ENCODE assay signal across 1 cellular context in the genomic region with DNA sequence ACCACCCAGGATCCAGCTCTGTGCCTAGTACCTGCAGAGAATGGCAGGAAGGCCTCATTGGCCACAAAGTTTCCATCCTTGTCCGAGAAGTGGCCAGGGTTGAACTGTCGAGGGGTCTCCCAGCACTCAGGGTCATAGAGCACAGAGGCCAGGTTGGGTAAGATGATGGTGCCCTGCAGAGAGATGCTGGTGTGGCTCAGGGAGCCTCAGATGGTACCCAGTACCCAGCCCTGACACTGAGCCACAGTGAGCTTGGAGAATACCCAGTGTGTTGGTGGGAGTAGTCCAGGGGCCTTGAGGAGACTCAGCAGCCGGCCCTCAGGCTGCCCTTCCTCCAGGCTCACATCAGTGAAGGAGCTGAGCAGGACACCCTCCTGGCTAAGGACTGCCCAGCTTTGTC.
TF ChIP-seq lines count a peak whose summit lies in the region.

No MANE protein-coding gene starts in this region.

TF ChIP-seq in GM23338, 12 proteins besides CTCF, POLR2A, EP300 and RAD21 (continued from another document):
- TF ChIP-seq, protein P1, sequence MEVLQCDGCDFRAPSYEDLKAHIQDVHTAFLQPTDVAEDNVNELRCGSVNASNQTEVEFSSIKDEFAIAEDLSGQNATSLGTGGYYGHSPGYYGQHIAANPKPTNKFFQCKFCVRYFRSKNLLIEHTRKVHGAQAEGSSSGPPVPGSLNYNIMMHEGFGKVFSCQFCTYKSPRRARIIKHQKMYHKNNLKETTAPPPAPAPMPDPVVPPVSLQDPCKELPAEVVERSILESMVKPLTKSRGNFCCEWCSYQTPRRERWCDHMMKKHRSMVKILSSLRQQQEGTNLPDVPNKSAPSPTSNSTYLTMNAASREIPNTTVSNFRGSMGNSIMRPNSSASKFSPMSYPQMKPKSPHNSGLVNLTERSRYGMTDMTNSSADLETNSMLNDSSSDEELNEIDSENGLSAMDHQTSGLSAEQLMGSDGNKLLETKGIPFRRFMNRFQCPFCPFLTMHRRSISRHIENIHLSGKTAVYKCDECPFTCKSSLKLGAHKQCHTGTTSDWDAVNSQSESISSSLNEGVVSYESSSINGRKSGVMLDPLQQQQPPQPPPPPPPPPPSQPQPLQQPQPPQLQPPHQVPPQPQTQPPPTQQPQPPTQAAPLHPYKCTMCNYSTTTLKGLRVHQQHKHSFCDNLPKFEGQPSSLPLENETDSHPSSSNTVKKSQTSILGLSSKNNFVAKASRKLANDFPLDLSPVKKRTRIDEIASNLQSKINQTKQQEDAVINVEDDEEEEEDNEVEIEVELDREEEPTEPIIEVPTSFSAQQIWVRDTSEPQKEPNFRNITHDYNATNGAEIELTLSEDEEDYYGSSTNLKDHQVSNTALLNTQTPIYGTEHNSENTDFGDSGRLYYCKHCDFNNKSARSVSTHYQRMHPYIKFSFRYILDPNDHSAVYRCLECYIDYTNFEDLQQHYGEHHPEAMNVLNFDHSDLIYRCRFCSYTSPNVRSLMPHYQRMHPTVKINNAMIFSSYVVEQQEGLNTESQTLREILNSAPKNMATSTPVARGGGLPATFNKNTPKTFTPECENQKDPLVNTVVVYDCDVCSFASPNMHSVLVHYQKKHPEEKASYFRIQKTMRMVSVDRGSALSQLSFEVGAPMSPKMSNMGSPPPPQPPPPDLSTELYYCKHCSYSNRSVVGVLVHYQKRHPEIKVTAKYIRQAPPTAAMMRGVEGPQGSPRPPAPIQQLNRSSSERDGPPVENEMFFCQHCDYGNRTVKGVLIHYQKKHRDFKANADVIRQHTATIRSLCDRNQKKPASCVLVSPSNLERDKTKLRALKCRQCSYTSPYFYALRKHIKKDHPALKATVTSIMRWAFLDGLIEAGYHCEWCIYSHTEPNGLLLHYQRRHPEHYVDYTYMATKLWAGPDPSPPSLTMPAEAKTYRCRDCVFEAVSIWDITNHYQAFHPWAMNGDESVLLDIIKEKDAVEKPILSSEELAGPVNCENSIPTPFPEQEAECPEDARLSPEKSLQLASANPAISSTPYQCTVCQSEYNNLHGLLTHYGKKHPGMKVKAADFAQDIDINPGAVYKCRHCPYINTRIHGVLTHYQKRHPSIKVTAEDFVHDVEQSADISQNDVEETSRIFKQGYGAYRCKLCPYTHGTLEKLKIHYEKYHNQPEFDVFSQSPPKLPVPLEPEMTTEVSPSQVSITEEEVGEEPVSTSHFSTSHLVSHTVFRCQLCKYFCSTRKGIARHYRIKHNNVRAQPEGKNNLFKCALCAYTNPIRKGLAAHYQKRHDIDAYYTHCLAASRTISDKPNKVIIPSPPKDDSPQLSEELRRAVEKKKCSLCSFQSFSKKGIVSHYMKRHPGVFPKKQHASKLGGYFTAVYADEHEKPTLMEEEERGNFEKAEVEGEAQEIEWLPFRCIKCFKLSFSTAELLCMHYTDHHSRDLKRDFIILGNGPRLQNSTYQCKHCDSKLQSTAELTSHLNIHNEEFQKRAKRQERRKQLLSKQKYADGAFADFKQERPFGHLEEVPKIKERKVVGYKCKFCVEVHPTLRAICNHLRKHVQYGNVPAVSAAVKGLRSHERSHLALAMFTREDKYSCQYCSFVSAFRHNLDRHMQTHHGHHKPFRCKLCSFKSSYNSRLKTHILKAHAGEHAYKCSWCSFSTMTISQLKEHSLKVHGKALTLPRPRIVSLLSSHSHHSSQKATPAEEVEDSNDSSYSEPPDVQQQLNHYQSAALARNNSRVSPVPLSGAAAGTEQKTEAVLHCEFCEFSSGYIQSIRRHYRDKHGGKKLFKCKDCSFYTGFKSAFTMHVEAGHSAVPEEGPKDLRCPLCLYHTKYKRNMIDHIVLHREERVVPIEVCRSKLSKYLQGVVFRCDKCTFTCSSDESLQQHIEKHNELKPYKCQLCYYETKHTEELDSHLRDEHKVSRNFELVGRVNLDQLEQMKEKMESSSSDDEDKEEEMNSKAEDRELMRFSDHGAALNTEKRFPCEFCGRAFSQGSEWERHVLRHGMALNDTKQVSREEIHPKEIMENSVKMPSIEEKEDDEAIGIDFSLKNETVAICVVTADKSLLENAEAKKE (CRISPR knock-in tag; IDR thresholded peaks at IDR 0.05), result no peak
- TF ChIP-seq NANOG (IDR thresholded peaks at IDR 0.05; ENCODE audit: borderline replicate concordance), result no peak
